In genomic region chrX:53321216-53321942, GRCh38 we compare ENCODE assay signal across 8 cellular contexts. TPM values are rescaled to one million over a fixed set of nuclear protein-coding genes. Genes with fewer than 3 reads are reported as not detected.
DNase-seq lines count a peak whose midpoint lies in the region; ATAC-seq lines count a peak whose summit lies in the region.

No MANE protein-coding gene starts in this region.

- H3K27ac Mint-ChIP-seq in activated CD4-positive, alpha-beta T cell treated with anti-CD3 and anti-CD28 coated beads, Interleukin-2, amount 10 ng/mL, durations not matched to agents 24 days and 14 days = no peak overlapping the region
- H3K27ac Mint-ChIP-seq in activated naive CD8-positive, alpha-beta T cell treated with anti-CD3 and anti-CD28 coated beads, Interleukin-2, amount 50 U/mL, for 24 hours = no peak overlapping the region
- no peak overlapping the region for H3K27ac Mint-ChIP-seq in stimulated activated naive B cell treated with anti-CD40 and anti-IgM and Interleukin-4, amounts not matched to agents 10 μg/mL and 1 μg/mL and 100 μg/mL, for 72 hours

- peak overlapping the region; percentile 57; the same call in 1 of the 2 replicates for H3K4me3 ChIP-seq in iPS-18c (ENCODE audit: insufficient read depth, low read depth, low read length)

- peak overlapping the region; percentile 58 for H3K4me3 Mint-ChIP-seq in activated CD4-positive, alpha-beta T cell treated with anti-CD3 and anti-CD28 coated beads, Interleukin-2, amount 10 ng/mL, durations not matched to agents 24 days and 14 days
- peak overlapping the region; percentile 43 for H3K4me3 Mint-ChIP-seq in activated naive CD8-positive, alpha-beta T cell treated with anti-CD3 and anti-CD28 coated beads, Interleukin-2, amount 50 U/mL, for 24 hours
- H3K4me3 Mint-ChIP-seq in stimulated activated naive B cell treated with anti-CD40 and anti-IgM and Interleukin-4, amounts not matched to agents 10 μg/mL and 1 μg/mL and 100 μg/mL, for 72 hours = peak overlapping the region; percentile 64 to 69

- H3K9me3 ChIP-seq in iPS-18c (ENCODE audit: control insufficient read depth, insufficient read depth, low read length) = no peaks in the 10 kb centered on the region

- DNase-seq in activated CD4-positive, alpha-beta T cell treated with anti-CD3 and anti-CD28 coated beads, Interleukin-2, amount 10 ng/mL, durations not matched to agents 24 days and 14 days = peak; percentile 61
- DNase-seq in activated CD4-positive, alpha-beta T cell treated with anti-CD3 and anti-CD28 coated beads for 48 hours = no peak
- DNase-seq in activated naive CD8-positive, alpha-beta T cell treated with anti-CD3 and anti-CD28 coated beads, Interleukin-2, amount 50 U/mL, for 24 hours = no peak
- no peak for DNase-seq in stimulated activated naive B cell treated with anti-CD40 and anti-IgM and Interleukin-4, amounts not matched to agents 10 μg/mL and 1 μg/mL and 100 μg/mL, for 72 hours
- DNase-seq in CD1c-positive myeloid dendritic cell (ENCODE audit: extremely low spot score) (no peak), UCSD-AML1 (lab: John Stamatoyannopoulos, UW; ENCODE audit: unreplicated experiment) (no peak)
- no peak for DNase-seq in activated CD4-positive, CD25-positive, alpha-beta regulatory T cell (lab: John Stamatoyannopoulos, UW)

- no peaks in the 10 kb centered on the region for H3K36me3 Mint-ChIP-seq in activated CD4-positive, alpha-beta T cell treated with anti-CD3 and anti-CD28 coated beads, Interleukin-2, amount 10 ng/mL, durations not matched to agents 24 days and 14 days (ENCODE audit: low read depth)
- H3K36me3 Mint-ChIP-seq in activated naive CD8-positive, alpha-beta T cell treated with anti-CD3 and anti-CD28 coated beads, Interleukin-2, amount 50 U/mL, for 24 hours (ENCODE audit: low read depth) = no peaks in the 10 kb centered on the region
- peaks cover 0 to 3% of the 10 kb centered on the region in 2 donors for H3K36me3 Mint-ChIP-seq in stimulated activated naive B cell treated with anti-CD40 and anti-IgM and Interleukin-4, amounts not matched to agents 10 μg/mL and 1 μg/mL and 100 μg/mL, for 72 hours

- peaks cover 64% of the 10 kb centered on the region for H3K27me3 Mint-ChIP-seq in activated CD4-positive, alpha-beta T cell treated with anti-CD3 and anti-CD28 coated beads, Interleukin-2, amount 10 ng/mL, durations not matched to agents 24 days and 14 days
- peaks cover 51% of the 10 kb centered on the region for H3K27me3 Mint-ChIP-seq in activated naive CD8-positive, alpha-beta T cell treated with anti-CD3 and anti-CD28 coated beads, Interleukin-2, amount 50 U/mL, for 24 hours
- peaks cover 60 to 69% of the 10 kb centered on the region in 2 donors for H3K27me3 Mint-ChIP-seq in stimulated activated naive B cell treated with anti-CD40 and anti-IgM and Interleukin-4, amounts not matched to agents 10 μg/mL and 1 μg/mL and 100 μg/mL, for 72 hours

- intact Hi-C loops in activated CD4-positive, alpha-beta T cell treated with anti-CD3 and anti-CD28 coated beads, Interleukin-2, amount 10 ng/mL, durations not matched to agents 24 days and 14 days (cut with micrococcal nuclease) = loop anchor here (10.0 kb wide), 1 partner anchor 53 kb away; no protein-coding TSS in a partner anchor

- ATAC-seq in activated naive CD8-positive, alpha-beta T cell treated with anti-CD3 and anti-CD28 coated beads, Interleukin-2, amount 50 U/mL, for 24 hours = no peak
- peak; percentile 26 to 53 for ATAC-seq in stimulated activated naive B cell treated with anti-CD40 and anti-IgM and Interleukin-4, amounts not matched to agents 10 μg/mL and 1 μg/mL and 100 μg/mL, for 72 hours (replicated peaks)

- no peaks in the 10 kb centered on the region for H3K9me3 Mint-ChIP-seq in activated CD4-positive, alpha-beta T cell treated with anti-CD3 and anti-CD28 coated beads, Interleukin-2, amount 10 ng/mL, durations not matched to agents 24 days and 14 days
- no peaks in the 10 kb centered on the region for H3K9me3 Mint-ChIP-seq in activated naive CD8-positive, alpha-beta T cell treated with anti-CD3 and anti-CD28 coated beads, Interleukin-2, amount 50 U/mL, for 24 hours
- peaks cover 0 to 2% of the 10 kb centered on the region in 2 donors for H3K9me3 Mint-ChIP-seq in stimulated activated naive B cell treated with anti-CD40 and anti-IgM and Interleukin-4, amounts not matched to agents 10 μg/mL and 1 μg/mL and 100 μg/mL, for 72 hours

- H3K4me1 Mint-ChIP-seq in activated CD4-positive, alpha-beta T cell treated with anti-CD3 and anti-CD28 coated beads, Interleukin-2, amount 10 ng/mL, durations not matched to agents 24 days and 14 days = peaks cover 13% of the 10 kb centered on the region
- H3K4me1 Mint-ChIP-seq in activated naive CD8-positive, alpha-beta T cell treated with anti-CD3 and anti-CD28 coated beads, Interleukin-2, amount 50 U/mL, for 24 hours = peaks cover 12% of the 10 kb centered on the region
- H3K4me1 Mint-ChIP-seq in stimulated activated naive B cell treated with anti-CD40 and anti-IgM and Interleukin-4, amounts not matched to agents 10 μg/mL and 1 μg/mL and 100 μg/mL, for 72 hours = peaks cover 19 to 25% of the 10 kb centered on the region in 2 donors

RNA-seq across cellular contexts. Expression of gene IQSEC2, which starts 40.0 kb away (rescaled TPM):
- 0.37 and 0.64 TPM in 2 replicates for total RNA-seq in activated CD4-positive, alpha-beta T cell treated with anti-CD3 and anti-CD28 coated beads, Interleukin-2, amount 10 ng/mL, durations not matched to agents 24 days and 14 days
